In genomic region chr6:43871284-43871683, GRCh38 we compare ENCODE assay signal across 29 cellular contexts.
"Had no signal": no experiment of that assay in that cellular context is flagged by ENCODE, and none has a peak within 500 bp of the region (broad histone marks: within the 10 kb centered on the region; RNA-seq: fewer than 3 reads in every experiment).

No MANE protein-coding gene starts in this region.

- H3K27me3 ChIP-seq: MG63, Peyer's patch, SJSA1 had no signal

- DNase-seq: activated CD4-positive, alpha-beta memory T cell treated with anti-CD3 and anti-CD28 coated beads, Interleukin-2, amount 10 ng/mL, durations not matched to agents 7 days and 5 days; activated CD4-positive, alpha-beta T cell treated with anti-CD3 and anti-CD28 coated beads for 1 hour; activated CD4-positive, alpha-beta T cell treated with anti-CD3 and anti-CD28 coated beads for 48 hours; activated CD4-positive, CD25-positive, alpha-beta regulatory T cell; activated CD8-positive, alpha-beta memory T cell treated with anti-CD3 and anti-CD28 coated beads for 24 hours; activated CD8-positive, alpha-beta memory T cell treated with anti-CD3 and anti-CD28 coated beads, Interleukin-2, amount 10 ng/mL, durations not matched to agents 7 days and 5 days; activated CD8-positive, alpha-beta memory T cell treated with anti-CD3 and anti-CD28 coated beads, Interleukin-2, amount 50 U/mL, for 48 hours; activated effector memory CD4-positive, alpha-beta T cell treated with Interleukin-2 at 50 U/mL for 16 hours; activated naive CD4-positive, alpha-beta T cell treated with anti-CD3 and anti-CD28 coated beads, Interleukin-2, amount 50 U/mL, for 16 hours; activated naive CD8-positive, alpha-beta T cell treated with anti-CD3 and anti-CD28 coated beads for 36 hours; activated T-cell treated with anti-CD3 and anti-CD28 coated beads, Interleukin-2, amount 50 U/mL, for 48 hours; amniotic stem cell; aorta; brain microvascular endothelial cell; Kasumi-1; KG1; MG63; NCI-H1092; NCI-H1436 treated with DMSO at 0.1 percent for 48 hours; NCI-H1694 treated with DMSO at 0.1 percent for 48 hours; NCI-H345; NCI-H524 treated with DMSO at 0.1 percent for 48 hours; PC-3; Peyer's patch; RPMI8226; SHP77 treated with DMSO at 0.1 percent for 48 hours; T1000; WERI-Rb-1 had no signal

- H3K9me3 ChIP-seq: MG63, Peyer's patch, SJSA1 had no signal

- H3K4me1 ChIP-seq: Peyer's patch, SJSA1 had no signal

- H3K27ac ChIP-seq: brain microvascular endothelial cell, Peyer's patch, SJSA1, WERI-Rb-1 had no signal

- ATAC-seq: activated CD8-positive, alpha-beta memory T cell treated with anti-CD3 and anti-CD28 coated beads, Interleukin-2, amount 10 ng/mL, durations not matched to agents 7 days and 5 days; PC-3 had no signal

- H3K36me3 ChIP-seq: brain microvascular endothelial cell, MG63, Peyer's patch, SJSA1, WERI-Rb-1 had no signal

- H3K4me3 ChIP-seq: MG63, Peyer's patch, SJSA1 had no signal
